In the genomic region with DNA sequence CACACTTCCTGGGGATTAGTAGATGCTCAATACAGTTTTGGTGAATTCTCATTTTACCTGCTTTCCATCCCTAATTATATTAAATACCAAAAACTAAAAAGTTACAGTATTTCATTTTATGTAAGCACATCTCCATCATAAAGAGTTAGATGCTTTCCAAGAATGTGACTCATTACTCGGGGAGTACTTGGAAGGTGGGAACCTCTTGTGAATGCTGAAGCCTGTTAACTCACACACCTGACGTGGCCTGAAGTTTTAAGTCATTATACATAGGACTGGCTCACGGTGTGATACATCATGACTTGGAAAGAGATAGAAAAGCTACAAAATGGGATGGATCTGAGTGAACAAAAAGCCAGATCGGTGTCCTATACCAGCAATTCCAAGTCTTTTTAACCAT, we compare ENCODE assay signal across 21 cellular contexts. TPM values are rescaled to one million over a fixed set of nuclear protein-coding genes. Genes with fewer than 3 reads are reported as not detected.
DNase-seq lines count a peak whose midpoint lies in the region; ATAC-seq and TF ChIP-seq lines count a peak whose summit lies in the region.
"Had no signal": no experiment of that assay in that cellular context is flagged by ENCODE, and none has a peak within 500 bp of the region (broad histone marks: within the 10 kb centered on the region; RNA-seq: fewer than 3 reads in every experiment).

No MANE protein-coding gene starts in this region.

- no peak for TF ChIP-seq EP300 in neural cell (conservative IDR thresholded peaks at IDR 0.05; ENCODE audit: poor library complexity, severe bottlenecking)

- H3K9me3 ChIP-seq in endodermal cell (ENCODE audit: control insufficient read depth, low read length) (no peaks in the 10 kb centered on the region), neural cell (ENCODE audit: low read length) (no peaks in the 10 kb centered on the region)
- H3K9me3 ChIP-seq: Caco-2, HAP-1, upper lobe of right lung had no signal

- H3K27ac Mint-ChIP-seq in endodermal cell (peak overlapping the region; percentile 38), progenitor cell of endocrine pancreas (no peak overlapping the region)

- no peak overlapping the region for H2AFZ ChIP-seq in neural cell (ENCODE audit: low read depth, low read length)

- H3K4me2 ChIP-seq in neural cell (ENCODE audit: low read length), result no peak overlapping the region

- H3K27ac ChIP-seq in endodermal cell (ENCODE audit: low read depth, low read length), result no peak overlapping the region
- no peak overlapping the region for H3K27ac ChIP-seq in neural cell (ENCODE audit: low read length)
- H3K27ac ChIP-seq: upper lobe of right lung, WERI-Rb-1 had no signal

- no peaks in the 10 kb centered on the region for H3K9me2 ChIP-seq in neural cell (ENCODE audit: insufficient read depth, low read length)

- H3K27me3 ChIP-seq in endodermal cell (ENCODE audit: control insufficient read depth, insufficient read depth, low read length, poor library complexity, severe bottlenecking), result no peaks in the 10 kb centered on the region
- H3K27me3 ChIP-seq in neural cell (ENCODE audit: insufficient read depth, low read depth, low read length), result no peaks in the 10 kb centered on the region
- H3K27me3 ChIP-seq: upper lobe of right lung had no signal

- peaks cover 9% of the 10 kb centered on the region for H4K20me1 ChIP-seq in neural cell (ENCODE audit: insufficient read depth)

- H3K36me3 ChIP-seq in endodermal cell (ENCODE audit: control insufficient read depth, insufficient read depth, low read length) (no peaks in the 10 kb centered on the region), neural cell (ENCODE audit: insufficient read depth, low read length) (no peaks in the 10 kb centered on the region)
- H3K36me3 ChIP-seq: upper lobe of right lung had no signal

- H3K4me1 ChIP-seq in endodermal cell (ENCODE audit: control insufficient read depth, insufficient read depth, low read length), result no peaks in the 10 kb centered on the region

- ATAC-seq in GM19351 (IDR thresholded peaks at IDR 0.05; ENCODE audit: unreplicated experiment) (no peak), HG03039 (IDR thresholded peaks at IDR 0.05; ENCODE audit: unreplicated experiment) (no peak)
- ATAC-seq: esophagus mucosa, left cardiac atrium, upper lobe of right lung had no signal

- H3K4me3 Mint-ChIP-seq in endodermal cell (no peak overlapping the region), progenitor cell of endocrine pancreas (ENCODE audit: low read depth) (no peak overlapping the region)
- H3K4me3 Mint-ChIP-seq: central memory CD8-positive, alpha-beta T cell had no signal

- peaks cover 37% of the 10 kb centered on the region for H3K4me1 Mint-ChIP-seq in endodermal cell
- H3K4me1 Mint-ChIP-seq in progenitor cell of endocrine pancreas (ENCODE audit: low read depth), result peaks cover 42% of the 10 kb centered on the region

- peak; percentile 7 for DNase-seq in HCEC 1CT
- peak; percentile 92 for DNase-seq in RKO (ENCODE audit: low spot score)
- DNase-seq in endodermal cell, result no peak
- DNase-seq in progenitor cell of endocrine pancreas (ENCODE audit: low spot score, unreplicated experiment), result no peak
- DNase-seq: activated CD8-positive, alpha-beta memory T cell treated with anti-CD3 and anti-CD28 coated beads, Interleukin-2, amount 50 U/mL, for 48 hours; activated effector memory CD4-positive, alpha-beta T cell treated with anti-CD3 and anti-CD28 coated beads, Interleukin-2, amount 50 U/mL, for 16 hours; amygdala; Caco-2; left cardiac atrium; NCI-H1694; NCI-H2171 treated with DMSO at 0.1 percent for 48 hours; stimulated activated CD4-positive, alpha-beta T cell treated with anti-CD3 and anti-CD28 coated beads, Interleukin-4, amount 100 ng/mL, for 4 hours; upper lobe of right lung; WERI-Rb-1 had no signal

- H3K27me3 Mint-ChIP-seq in endodermal cell (ENCODE audit: insufficient read depth) (no peaks in the 10 kb centered on the region), progenitor cell of endocrine pancreas (no peaks in the 10 kb centered on the region)
- H3K27me3 Mint-ChIP-seq: central memory CD8-positive, alpha-beta T cell had no signal

- H3K79me2 ChIP-seq in neural cell (replicated peaks; ENCODE audit: insufficient read depth, low read length), result peaks cover 41% of the 10 kb centered on the region

- 90% methylated on average over 4 of the region's 4 CpGs for WGBS in endodermal cell (ENCODE audit: insufficient coverage in 1 of 2, insufficient read length in 1 of 2), 2 experiments

- H3K9me3 Mint-ChIP-seq in endodermal cell (no peaks in the 10 kb centered on the region), progenitor cell of endocrine pancreas (ENCODE audit: low read depth) (no peaks in the 10 kb centered on the region)
- H3K9me3 Mint-ChIP-seq: central memory CD8-positive, alpha-beta T cell had no signal

- H3F3A ChIP-seq in neural cell (ENCODE audit: insufficient read depth, low read length, poor library complexity, severe bottlenecking), result peaks cover 6% of the 10 kb centered on the region

- no peak for TF ChIP-seq RAD21 in neural cell (conservative IDR thresholded peaks at IDR 0.05)

- H3K36me3 Mint-ChIP-seq in endodermal cell (ENCODE audit: low read depth) (no peaks in the 10 kb centered on the region), progenitor cell of endocrine pancreas (ENCODE audit: insufficient read depth) (peaks cover 3% of the 10 kb centered on the region)

- TF ChIP-seq CTCF in endodermal cell (conservative IDR thresholded peaks at IDR 0.05) (no peak), neural cell (IDR thresholded peaks at IDR 0.05; ENCODE audit: poor library complexity, severe bottlenecking) (no peak), progenitor cell of endocrine pancreas (IDR thresholded peaks at IDR 0.05; ENCODE audit: unreplicated experiment) (no peak)

- H3K9ac ChIP-seq in endodermal cell (ENCODE audit: extremely low read depth, low read length, poor library complexity, severe bottlenecking) (no peak overlapping the region), neural cell (ENCODE audit: low read length) (no peak overlapping the region)

- no peak overlapping the region for H3K4me3 ChIP-seq in endodermal cell (ENCODE audit: low read length)
- H3K4me3 ChIP-seq in neural cell (ENCODE audit: low read length), result peak overlapping the region; percentile 87
- H3K4me3 ChIP-seq: HAP-1, upper lobe of right lung had no signal

TF ChIP-seq in neural cell, 6 proteins besides CTCF, POLR2A, EP300 and RAD21:
- TF ChIP-seq POLR2AphosphoS5 (IDR thresholded peaks at IDR 0.05) (no peak), EZH2 (IDR thresholded peaks at IDR 0.05; ENCODE audit: borderline replicate concordance, insufficient read depth, low read length, poor library complexity, severe bottlenecking) (no peak), MXI1 (conservative IDR thresholded peaks at IDR 0.05; ENCODE audit: poor library complexity, severe bottlenecking) (no peak), TAF1 (IDR thresholded peaks at IDR 0.05; ENCODE audit: low read depth) (no peak), SMC3 (conservative IDR thresholded peaks at IDR 0.05; ENCODE audit: poor library complexity) (no peak), REST (IDR thresholded peaks at IDR 0.05; ENCODE audit: borderline replicate concordance) (no peak)
TF ChIP-seq in neural cell: peak in this region for 0.

RNA-seq across cellular contexts. Expression of gene OSER1, which starts 2.2 kb away (rescaled TPM):
- total RNA-seq in endodermal cell, result 10 to 100 TPM; 34.2 to 38.7 TPM
- polyA plus RNA-seq in endodermal cell (2013, experiment 1 of 2), result 41.1 TPM
- 40.1 TPM for polyA plus RNA-seq in endodermal cell (2013, experiment 2 of 2)
- 43.9 and 51.0 TPM in 2 replicates for polyA plus RNA-seq in neural cell
- 52.6 and 63.6 TPM in 2 replicates for polyA minus RNA-seq in neural cell
- 34.9 and 35.0 TPM in 2 replicates for total RNA-seq in progenitor cell of endocrine pancreas

RNA-seq across cellular contexts. Expression of gene JPH2, which starts 25.8 kb away (rescaled TPM):
- total RNA-seq in endodermal cell (1 to 10 TPM in 1 of 2 donors, under 1 TPM in 1; 0.86 to 1.0 TPM), progenitor cell of endocrine pancreas (0.12 and 0.24 TPM in 2 replicates)
- polyA plus RNA-seq in endodermal cell (2013, experiment 1 of 2), result 2.0 TPM
- polyA plus RNA-seq in endodermal cell (2013, experiment 2 of 2), result 2.2 TPM
- not detected in 2 replicates for polyA plus RNA-seq in neural cell
- polyA minus RNA-seq in neural cell, result not detected in 2 replicates
- total RNA-seq: T-helper 1 cell treated with Interleukin-12 subunit alpha and Interleukin-12 subunit beta and Interleukin-4 antibody, amounts not matched to agents 30 ng/mL and 1 ng/mL, for 36 hours had no signal

RNA-seq across cellular contexts. Expression of gene GDAP1L1, which starts 34.3 kb away (rescaled TPM):
- 1 to 10 TPM in 1 of 2 donors, not detected in 1; 1.9 TPM for total RNA-seq in endodermal cell
- 14.1 TPM for polyA plus RNA-seq in endodermal cell (2013, experiment 1 of 2)
- 13.1 TPM for polyA plus RNA-seq in endodermal cell (2013, experiment 2 of 2)
- 216 and 243 TPM in 2 replicates for polyA plus RNA-seq in neural cell
- 149 and 164 TPM in 2 replicates for polyA minus RNA-seq in neural cell
- total RNA-seq in progenitor cell of endocrine pancreas, result 0.24 and 1.1 TPM in 2 replicates
- total RNA-seq: esophagus mucosa; T-helper 1 cell treated with Interleukin-12 subunit alpha and Interleukin-12 subunit beta and Interleukin-4 antibody, amounts not matched to agents 30 ng/mL and 1 ng/mL, for 36 hours; upper lobe of right lung had no signal

Comparison
In these comparisons a context has a peak if more than half of its experiments do, and no peak if none do; other contexts are left out.
1. DNase-seq: peak in HCEC 1CT (single experiment) and RKO (single experiment); none in endodermal cell (single experiment) and progenitor cell of endocrine pancreas (single experiment).